ENCODE assay signal across 1 cellular context in genomic region chr20:23640018-23640872, GRCh38.
TF ChIP-seq lines count a peak whose summit lies in the region.

No MANE protein-coding gene starts in this region.

TF ChIP-seq in HepG2, 621 proteins besides CTCF, POLR2A, EP300 and RAD21 (continued from another document and continues in another):
- TF ChIP-seq MAZ (IDR thresholded peaks at IDR 0.05; ENCODE audit: borderline replicate concordance, low read depth, low read length) (no peak), MAZ (CRISPR knock-in tag; IDR thresholded peaks at IDR 0.05; ENCODE audit: low read depth) (no peak), ZNF160 (CRISPR knock-in tag; IDR thresholded peaks at IDR 0.05) (no peak), THAP9 (CRISPR knock-in tag; IDR thresholded peaks at IDR 0.05; ENCODE audit: borderline replicate concordance) (peak; percentile 17; the same call in 1 of the 2 replicates), CENPT (CRISPR knock-in tag; IDR thresholded peaks at IDR 0.05; ENCODE audit: low read depth) (peak; percentile 4; the same call in 1 of the 2 replicates), ZNF709 (CRISPR knock-in tag; IDR thresholded peaks at IDR 0.05) (0 out of 2 replicates have a peak, but pooled peaks have one; percentile 47), ZNF704 (CRISPR knock-in tag; IDR thresholded peaks at IDR 0.05; ENCODE audit: borderline replicate concordance) (0 out of 2 replicates have a peak, but pooled peaks have one; percentile 28), HBP1 (CRISPR knock-in tag; IDR thresholded peaks at IDR 0.05; ENCODE audit: low read depth) (peak; percentile 36; the same call in 1 of the 2 replicates), ZXDC (CRISPR knock-in tag; IDR thresholded peaks at IDR 0.05) (0 out of 2 replicates have a peak, but pooled peaks have one; percentile 54), HNF4A (CRISPR knock-in tag; IDR thresholded peaks at IDR 0.05) (peak; percentile 81), SNAPC5 (CRISPR knock-in tag; IDR thresholded peaks at IDR 0.05; ENCODE audit: borderline replicate concordance) (no peak), PAXIP1 (CRISPR knock-in tag; conservative IDR thresholded peaks at IDR 0.05) (no peak; the same call in 1 of the 2 replicates), ZNF383 (CRISPR knock-in tag; IDR thresholded peaks at IDR 0.05; ENCODE audit: borderline replicate concordance) (no peak), ZSCAN25 (CRISPR knock-in tag; IDR thresholded peaks at IDR 0.05) (peak; percentile 73), ZNF564 (CRISPR knock-in tag; IDR thresholded peaks at IDR 0.05) (peak; percentile 99), IRF2 (CRISPR knock-in tag; IDR thresholded peaks at IDR 0.05) (0 out of 2 replicates have a peak, but pooled peaks have one; percentile 24), ZNF646 (CRISPR knock-in tag; IDR thresholded peaks at IDR 0.05) (peak; percentile 55; the same call in 1 of the 2 replicates), ZNF501 (CRISPR knock-in tag; IDR thresholded peaks at IDR 0.05) (peak; percentile 30), E2F5 (CRISPR knock-in tag; conservative IDR thresholded peaks at IDR 0.05) (no peak), RBM39 (IDR thresholded peaks at IDR 0.05; ENCODE audit: low read depth, low read length, poor library complexity, severe bottlenecking) (peak; percentile 13), PATZ1 (CRISPR knock-in tag; IDR thresholded peaks at IDR 0.05) (peak; percentile 56), ZNF572 (CRISPR knock-in tag; IDR thresholded peaks at IDR 0.05) (peak; percentile 78; the same call in 1 of the 2 replicates), ZNF749 (CRISPR knock-in tag; IDR thresholded peaks at IDR 0.05; ENCODE audit: borderline replicate concordance) (0 out of 2 replicates have a peak, but pooled peaks have one; percentile 10), ZNF556 (CRISPR knock-in tag; IDR thresholded peaks at IDR 0.05; ENCODE audit: borderline replicate concordance) (peak; percentile 34; the same call in 1 of the 2 replicates), U2AF1 (optimal IDR thresholded peaks at IDR 0.05; ENCODE audit: low read depth, low read length) (peak; percentile 70), ZSCAN21 (CRISPR knock-in tag; IDR thresholded peaks at IDR 0.05; ENCODE audit: borderline replicate concordance) (0 out of 2 replicates have a peak, but pooled peaks have one; percentile 13), SNRNP70 (IDR thresholded peaks at IDR 0.05; ENCODE audit: low read depth, low read length) (no peak)
